Comparison of ENCODE assay signal across 8 cellular contexts in genomic region chr4:183098723-183099536, GRCh38. TPM values are rescaled to one million over a fixed set of nuclear protein-coding genes. Genes with fewer than 3 reads are reported as not detected.
A peak's percentile ranks its signal among the peaks of the same experiment; 100 is the strongest.
DNase-seq lines count a peak whose midpoint lies in the region; ATAC-seq, FAIRE-seq and TF ChIP-seq lines count a peak whose summit lies in the region.

Gene WWC2, plus strand, starts transcription at chr4:183099257. Its CDS starts 235 bp downstream, at chr4:183099492.

- POLR2A ChIA-PET in activated CD4-positive, alpha-beta T cell treated with anti-CD3 and anti-CD28 coated beads, Interleukin-2, amount 10 ng/mL, durations not matched to agents 7 days and 5 days (lab: Charles Lee), result no interaction called here

- H3K4me3 Mint-ChIP-seq in activated CD4-positive, alpha-beta T cell treated with anti-CD3 and anti-CD28 coated beads, Interleukin-2, amount 10 ng/mL, durations not matched to agents 7 days and 5 days, result peak within 1 kb of the TSS; percentile 56

- no peak for FAIRE-seq in kidney (lab: Jason Lieb, UNC)

- H3K9me3 Mint-ChIP-seq in activated CD4-positive, alpha-beta T cell treated with anti-CD3 and anti-CD28 coated beads, Interleukin-2, amount 10 ng/mL, durations not matched to agents 7 days and 5 days, result no peaks in the 10 kb centered on the region

- H3K4me3 ChIP-seq in colonic mucosa (peak within 1 kb of the TSS; percentile 55), kidney (ENCODE audit: low read length in 2 of 2) (peak within 1 kb of the TSS; percentile 79 to 88)

- peak; percentile 61 for DNase-seq in GM10266 (ENCODE audit: extremely low spot score)
- DNase-seq in NCI-H226, result peak; percentile 97
- DNase-seq in activated CD4-positive, alpha-beta T cell treated with anti-CD3 and anti-CD28 coated beads, Interleukin-2, amount 10 ng/mL, durations not matched to agents 7 days and 5 days, result peak; percentile 40
- DNase-seq in colonic mucosa, result peak; percentile 78
- peak; percentile 98 for DNase-seq in kidney
- peak; percentile 72 for DNase-seq in smooth muscle cell of the brain vasculature (ENCODE audit: low read depth, low spot score)
- DNase-seq in NCI-H1694 treated with DMSO at 0.1 percent for 48 hours (lab: John Stamatoyannopoulos, UW), result no peak

- H3K4me1 ChIP-seq in colonic mucosa, result peaks cover 6% of the 10 kb centered on the region
- H3K4me1 ChIP-seq in kidney (ENCODE audit: control insufficient read depth in 1 of 2, insufficient read depth in 1 of 2, low read depth in 1 of 2, low read length in 2 of 2), result peaks cover 8 to 12% of the 10 kb centered on the region in 2 donors

- no peaks in the 10 kb centered on the region for H3K9me3 ChIP-seq in colonic mucosa
- no peaks in the 10 kb centered on the region for H3K9me3 ChIP-seq in kidney (ENCODE audit: control insufficient read depth in 1 of 2, low read length in 2 of 2)

- H3K27ac Mint-ChIP-seq in activated CD4-positive, alpha-beta T cell treated with anti-CD3 and anti-CD28 coated beads, Interleukin-2, amount 10 ng/mL, durations not matched to agents 7 days and 5 days, result no peak within 1 kb of the TSS

- peaks cover 33% of the 10 kb centered on the region for H3K27me3 ChIP-seq in colonic mucosa

- peak within 1 kb of the TSS; percentile 58 to 77 for H3K9ac ChIP-seq in colonic mucosa (ENCODE audit: low read depth in 2 of 2, low read length in 2 of 2)
- H3K9ac ChIP-seq in kidney (ENCODE audit: low read length in 2 of 2), result peak within 1 kb of the TSS; percentile 85 to 88

- H3K27ac ChIP-seq in colonic mucosa (peak within 1 kb of the TSS; percentile 71), kidney (ENCODE audit: low read depth in 2 of 2, low read length in 2 of 2) (peak within 1 kb of the TSS; percentile 93 to 98)

- CTCF ChIA-PET in activated CD4-positive, alpha-beta T cell treated with anti-CD3 and anti-CD28 coated beads, Interleukin-2, amount 10 ng/mL, durations not matched to agents 7 days and 5 days (lab: Charles Lee), result interaction anchor here (1.0 to 1.6 kb wide), 3 partner anchors 25 to 174 kb away, joined by 3 to 4 read pairs (median 3); no protein-coding TSS in a partner anchor

- H3K36me3 ChIP-seq in colonic mucosa (no peaks in the 10 kb centered on the region), kidney (ENCODE audit: control insufficient read depth in 1 of 2, insufficient read depth in 2 of 2, low read length in 2 of 2) (no peaks in the 10 kb centered on the region)

- H3K27me3 Mint-ChIP-seq in activated CD4-positive, alpha-beta T cell treated with anti-CD3 and anti-CD28 coated beads, Interleukin-2, amount 10 ng/mL, durations not matched to agents 7 days and 5 days, result peaks cover 60% of the 10 kb centered on the region

- peak; percentile 62 for ATAC-seq in HG02798 (IDR thresholded peaks at IDR 0.05; ENCODE audit: poor library complexity, unreplicated experiment)

- H3K4me1 Mint-ChIP-seq in activated CD4-positive, alpha-beta T cell treated with anti-CD3 and anti-CD28 coated beads, Interleukin-2, amount 10 ng/mL, durations not matched to agents 7 days and 5 days, result peaks cover 5% of the 10 kb centered on the region

- intact Hi-C loops in colonic mucosa (cut with DNase I), result no loop called here
- intact Hi-C loops in kidney (cut with DNase I), result no loop called here

- TF ChIP-seq CTCF in GM10266 (IDR thresholded peaks at IDR 0.05; ENCODE audit: control insufficient read depth, insufficient read depth, low read depth, missing control alignments), result no peak
- no peak for TF ChIP-seq CTCF in colonic mucosa (IDR thresholded peaks at IDR 0.05)
- TF ChIP-seq CTCF in kidney (IDR thresholded peaks at IDR 0.05; ENCODE audit: borderline replicate concordance, extremely low read depth, insufficient read depth), result peak; percentile 15

- no peaks in the 10 kb centered on the region for H3K36me3 Mint-ChIP-seq in activated CD4-positive, alpha-beta T cell treated with anti-CD3 and anti-CD28 coated beads, Interleukin-2, amount 10 ng/mL, durations not matched to agents 7 days and 5 days (ENCODE audit: low read depth)

RNA-seq across cellular contexts. Expression of gene WWC2, which starts in this region (rescaled TPM):
- total RNA-seq in activated CD4-positive, alpha-beta T cell treated with anti-CD3 and anti-CD28 coated beads, Interleukin-2, amount 10 ng/mL, durations not matched to agents 7 days and 5 days, result under 1 TPM; 0.25 to 0.52 TPM
- total RNA-seq in colonic mucosa (1 to 10 TPM; 4.3 to 6.8 TPM), kidney (59.6 TPM)
- polyA plus RNA-seq in kidney (ENCODE audit: insufficient read depth, low read depth, low replicate concordance), result 10.1 TPM

Comparison
In these comparisons a context has a peak if more than half of its experiments do, and no peak if none do; other contexts are left out.
1. Peak in DNase-seq in activated CD4-positive, alpha-beta T cell treated with anti-CD3 and anti-CD28 coated beads, Interleukin-2, amount 10 ng/mL, durations not matched to agents 7 days and 5 days; RNA of the gene not detected or under 1 TPM.